Comparison of ENCODE assay signal across 22 cellular contexts in the genomic region with DNA sequence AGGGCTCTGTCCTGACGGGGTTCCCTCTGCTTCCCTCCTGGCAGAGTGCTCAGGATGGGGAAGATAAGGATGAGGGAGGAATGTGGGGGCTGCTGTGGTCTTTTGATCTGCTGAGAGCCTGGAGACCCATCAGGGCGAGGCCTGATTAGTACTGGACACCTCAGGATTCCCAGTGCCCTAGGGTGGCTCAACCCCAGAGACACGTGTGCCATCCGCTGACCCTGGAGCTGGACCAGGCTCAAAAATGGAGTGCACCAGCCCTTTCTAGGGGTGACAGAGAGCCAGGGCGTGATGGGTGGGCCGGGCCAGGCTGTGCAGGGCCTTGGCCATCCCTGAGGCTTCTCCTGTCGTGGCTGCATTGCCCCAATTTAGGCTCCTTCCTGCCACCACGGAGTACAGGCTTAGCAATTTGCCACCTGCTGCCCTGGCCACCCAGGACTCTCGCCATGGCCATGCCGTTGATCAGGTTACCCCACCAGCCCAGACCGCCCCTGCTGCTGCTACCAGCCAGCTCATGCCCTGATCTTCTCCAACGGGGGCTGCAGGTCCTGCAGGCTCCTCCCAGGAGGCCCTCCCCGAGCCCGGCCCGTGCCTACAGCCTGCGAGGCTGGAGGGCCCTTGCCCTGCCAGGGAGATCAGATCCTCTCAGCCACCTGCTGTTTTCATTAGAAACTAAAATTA. TPM values are rescaled to one million over a fixed set of nuclear protein-coding genes. Genes with fewer than 3 reads are reported as not detected.
DNase-seq lines count a peak whose midpoint lies in the region; ATAC-seq and TF ChIP-seq lines count a peak whose summit lies in the region.
"Had no signal": no experiment of that assay in that cellular context is flagged by ENCODE, and none has a peak within 500 bp of the region (broad histone marks: within the 10 kb centered on the region; RNA-seq: fewer than 3 reads in every experiment).

No MANE protein-coding gene starts in this region.

- H3K27me3 ChIP-seq in left lung (peaks cover 0 to 34% of the 10 kb centered on the region in 2 donors), gastrocnemius medialis (no peaks in the 10 kb centered on the region)
- H3K27me3 ChIP-seq: Peyer's patch, SJSA1 had no signal

- DNase-seq in NCI-H524 (lab: John Stamatoyannopoulos, UW): peak; percentile 63 to 74
- DNase-seq in left lung: peak in 1 of 2 donors; percentile 69
- DNase-seq in gastrocnemius medialis: no peak
- DNase-seq in stimulated activated naive CD4-positive, alpha-beta T cell treated with Interleukin-2 at 50 U/mL for 16 hours (lab: John Stamatoyannopoulos, UW): no peak
- DNase-seq in AG20443 (ENCODE audit: low spot score): no peak
- DNase-seq: activated CD4-positive, CD25-positive, alpha-beta regulatory T cell treated with anti-CD3 and anti-CD28 coated beads, Interleukin-2, amount 50 U/mL, for 72 hours; activated CD8-positive, alpha-beta T cell treated with anti-CD3 and anti-CD28 coated beads for 36 hours; activated effector memory CD4-positive, alpha-beta T cell treated with Interleukin-2 at 50 U/mL for 16 hours; CD4-positive, CD25-positive, alpha-beta regulatory T cell; dorsolateral prefrontal cortex; glutamatergic neuron; MV-4-11; NCI-H187; Peyer's patch; T-helper 1 cell had no signal

- TF ChIP-seq CTCF in HEK293 (tag by site-specific recombination; IDR thresholded peaks at IDR 0.05): no peak
- TF ChIP-seq CTCF in left lung (IDR thresholded peaks at IDR 0.05): no peak
- TF ChIP-seq CTCF in gastrocnemius medialis (IDR thresholded peaks at IDR 0.05 in 4 of 5, conservative IDR thresholded peaks at IDR 0.05 in 1 of 5): no peak

- in situ Hi-C loops in gastrocnemius medialis (cut with MboI; ENCODE audit: low sequenced_read_pairs in 4 of 4): no loop called here

- no peaks in the 10 kb centered on the region for H3K9me3 ChIP-seq in HEK293 (ENCODE audit: control insufficient read depth, insufficient read depth, low read depth, low read length)
- H3K9me3 ChIP-seq in left lung: no peaks in the 10 kb centered on the region
- H3K9me3 ChIP-seq in gastrocnemius medialis: no peaks in the 10 kb centered on the region
- H3K9me3 ChIP-seq: Peyer's patch, SJSA1 had no signal

- H3K27ac ChIP-seq in HEK293 (ENCODE audit: extremely low read depth, low read depth, low read length): no peak overlapping the region
- no peak overlapping the region for H3K27ac ChIP-seq in left lung
- H3K27ac ChIP-seq in gastrocnemius medialis: peak overlapping the region; percentile 55 to 79 (median 68)
- H3K27ac ChIP-seq: dorsolateral prefrontal cortex, GM23248, SJSA1 had no signal

- no peak for TF ChIP-seq POLR2A in gastrocnemius medialis (IDR thresholded peaks at IDR 0.05)

- CTCF ChIA-PET in HEK293 (lab: Yijun Ruan, JAX): interaction anchor here (0.7 to 6.5 kb wide), 4 partner anchors 10 to 509 kb away, joined by 3 to 61 read pairs (median 8); no protein-coding TSS in a partner anchor

- no peaks in the 10 kb centered on the region for H3K4me1 ChIP-seq in HEK293 (ENCODE audit: control insufficient read depth, insufficient read depth, low read length)
- H3K4me1 ChIP-seq in left lung: peaks cover 0 to 14% of the 10 kb centered on the region in 2 donors
- peaks cover 20 to 25% of the 10 kb centered on the region in 2 donors for H3K4me1 ChIP-seq in gastrocnemius medialis
- H3K4me1 ChIP-seq: Peyer's patch had no signal

- H3K4me3 ChIP-seq in HEK293 (ENCODE audit: low read depth, low read length) (no peak overlapping the region), left lung (no peak overlapping the region), gastrocnemius medialis (peak overlapping the region; percentile 20 to 43 (median 26))
- H3K4me3 ChIP-seq: dorsolateral prefrontal cortex, GM23248, Peyer's patch, SJSA1, smooth muscle cell had no signal

- intact Hi-C loops in left lung (cut with DNase I) (loop anchor here in 1 of 2 donors (10.0 kb wide), 2 partner anchors 151 to 281 kb away; no protein-coding TSS in a partner anchor), gastrocnemius medialis (cut with DNase I; ENCODE audit: low total_unique reads) (loop anchor here (10.0 kb wide), 1 partner anchor 141 kb away; no protein-coding TSS in a partner anchor)

- POLR2A ChIA-PET in HEK293 (lab: Yijun Ruan, JAX): no interaction called here

- no peaks in the 10 kb centered on the region for H3K36me3 ChIP-seq in HEK293 (ENCODE audit: control insufficient read depth in 2 of 2, insufficient read depth in 1 of 2, low read length in 2 of 2)
- no peaks in the 10 kb centered on the region for H3K36me3 ChIP-seq in left lung
- no peaks in the 10 kb centered on the region for H3K36me3 ChIP-seq in gastrocnemius medialis
- H3K36me3 ChIP-seq: Peyer's patch, SJSA1 had no signal

- ATAC-seq in left lung: peak; percentile 13
- ATAC-seq in gastrocnemius medialis: peak; percentile 43 to 59
- ATAC-seq in activated CD4-positive, CD25-positive, alpha-beta regulatory T cell treated with anti-CD3 and anti-CD28 coated beads, Interleukin-2, amount 50 U/mL, for 24 hours: no peak
- ATAC-seq: activated CD8-positive, alpha-beta T cell treated with anti-CD3 and anti-CD28 coated beads for 36 hours; stimulated activated memory B cell treated with anti-CD40 and anti-IgM and Interleukin-4, amounts not matched to agents 10 μg/mL and 1 μg/mL and 100 μg/mL, for 72 hours had no signal

TF ChIP-seq in HEK293, 187 proteins besides CTCF, POLR2A, EP300 and RAD21:
- peak; percentile 76 for TF ChIP-seq GLIS1 (tag by site-specific recombination; IDR thresholded peaks at IDR 0.05)
- peak; percentile 59; the same call in 1 of the 2 replicates for TF ChIP-seq GLIS2 (tag by site-specific recombination; IDR thresholded peaks at IDR 0.05)
- 0 out of 2 replicates have a peak, but pooled peaks have one; percentile 49 for TF ChIP-seq HIC1 (tag by site-specific recombination; IDR thresholded peaks at IDR 0.05)
- TF ChIP-seq ZBTB8A (tag by site-specific recombination; IDR thresholded peaks at IDR 0.05): peak; percentile 61
- peak; percentile 99 for TF ChIP-seq ZIC2 (tag by site-specific recombination; IDR thresholded peaks at IDR 0.05)
- TF ChIP-seq ZNF692 (tag by site-specific recombination; IDR thresholded peaks at IDR 0.05): no peak
- no peak for TF ChIP-seq ZNF677 (tag by site-specific recombination; IDR thresholded peaks at IDR 0.05)

RNA-seq across cellular contexts. Expression of gene WNT4, which starts 9.5 kb away (rescaled TPM):
- 1 to 10 TPM; 1.8 to 4.0 TPM for total RNA-seq in left lung
- total RNA-seq in gastrocnemius medialis: 1 to 10 TPM in 1 of 4 donors, under 1 TPM in 1, not detected in 2; 0.42 to 1.1 TPM
- total RNA-seq: activated CD8-positive, alpha-beta T cell treated with anti-CD3 and anti-CD28 coated beads for 36 hours; CD4-positive, CD25-positive, alpha-beta regulatory T cell; endothelial cell of umbilical vein; SJSA1 had no signal

Comparison
In these comparisons a context has a peak if more than half of its experiments do, and no peak if none do; other contexts are left out.
1. H3K27ac ChIP-seq: peak in gastrocnemius medialis (4 of 4); none in HEK293 (single experiment) and left lung (0 of 2).
2. H3K4me3 ChIP-seq: peak in gastrocnemius medialis (4 of 4); none in HEK293 (single experiment) and left lung (0 of 2).
3. DNase-seq: peak in NCI-H524 (2 of 2); none in gastrocnemius medialis (0 of 2), stimulated activated naive CD4-positive, alpha-beta T cell treated with Interleukin-2 at 50 U/mL for 16 hours (single experiment) and AG20443 (single experiment).
4. ATAC-seq: peak in left lung (single experiment) and gastrocnemius medialis (2 of 2); none in activated CD4-positive, CD25-positive, alpha-beta regulatory T cell treated with anti-CD3 and anti-CD28 coated beads, Interleukin-2, amount 50 U/mL, for 24 hours (0 of 2).